ENCODE assay signal across 1 cellular context in genomic region chr1:9356829-9357466, GRCh38.
TF ChIP-seq lines count a peak whose summit lies in the region.

No MANE protein-coding gene starts in this region.

TF ChIP-seq in HEK293, 187 proteins besides CTCF, POLR2A, EP300 and RAD21 (continued from another document):
- TF ChIP-seq TRIM28 (IDR thresholded peaks at IDR 0.05; ENCODE audit: borderline replicate concordance, low read length) (no peak), ZNF544 (tag by site-specific recombination; IDR thresholded peaks at IDR 0.05) (no peak), WT1 (tag by site-specific recombination; IDR thresholded peaks at IDR 0.05) (no peak), KLF8 (tag by site-specific recombination; IDR thresholded peaks at IDR 0.05) (no peak), EGR2 (tag by site-specific recombination; IDR thresholded peaks at IDR 0.05; ENCODE audit: low read depth) (peak; percentile 81), ZFHX2 (tag by site-specific recombination; conservative IDR thresholded peaks at IDR 0.05) (peak; percentile 53), ZNF830 (tag by site-specific recombination; IDR thresholded peaks at IDR 0.05; ENCODE audit: low read depth) (no peak), FEZF1 (tag by site-specific recombination; IDR thresholded peaks at IDR 0.05) (no peak)
